ENCODE assay signal across 8 cellular contexts in genomic region chr9:83817356-83818278, GRCh38. TPM values are rescaled to one million over a fixed set of nuclear protein-coding genes. Genes with fewer than 3 reads are reported as not detected.
DNase-seq lines count a peak whose midpoint lies in the region; ATAC-seq and TF ChIP-seq lines count a peak whose summit lies in the region.
"Not testable (repeated sequence)": the region's sequence is repeated elsewhere in the genome, so short reads cannot be mapped to it uniquely, and the experiment has no call there.

Gene GKAP1 (minus strand): TSS chr9:83817769. CDS start chr9:83806517, 11,252 bp downstream.

- not testable (repeated sequence) for H3K36me3 Mint-ChIP-seq in IgD-negative memory B cell; naive thymus-derived CD4-positive, alpha-beta T cell

- peak within 1 kb of the TSS; percentile 50 for H3K4me3 ChIP-seq in fibroblast of mammary gland (ENCODE audit: control insufficient read depth, low read depth, low read length)
- peak within 1 kb of the TSS; percentile 61 for H3K4me3 ChIP-seq in naive thymus-derived CD4-positive, alpha-beta T cell (ENCODE audit: low read length)

- H3K27ac Mint-ChIP-seq in IgD-negative memory B cell = peak within 1 kb of the TSS; percentile 87 to 96 (median 87)
- peak within 1 kb of the TSS; percentile 70 to 95 (median 87) for H3K27ac Mint-ChIP-seq in naive thymus-derived CD4-positive, alpha-beta T cell

- not testable (repeated sequence) for TF ChIP-seq CTCF in fibroblast of mammary gland (conservative IDR thresholded peaks at IDR 0.05; ENCODE audit: control insufficient read depth, insufficient read depth, low read depth, low read length)

- H3K27ac ChIP-seq in naive thymus-derived CD4-positive, alpha-beta T cell (ENCODE audit: low read depth, low read length) = peak within 1 kb of the TSS; percentile 88

- intact Hi-C loops in naive thymus-derived CD4-positive, alpha-beta T cell (cut with micrococcal nuclease) = loop anchor here (1.0 to 10.0 kb wide), 8 partner anchors 104 to 1925 kb away; partner anchors contain the start of genes IDNK (in 2 of the 2), KIF27 (in 2 of the 2), AGTPBP1 (in 1 of the 2) and HNRNPK (in 1 of the 2)

- H3K4me1 Mint-ChIP-seq in IgD-negative memory B cell = peaks cover 3 to 11% (median 7%) of the 10 kb centered on the region in 3 donors
- peaks cover 3 to 21% (median 15%) of the 10 kb centered on the region in 7 donors for H3K4me1 Mint-ChIP-seq in naive thymus-derived CD4-positive, alpha-beta T cell

- H3K4me1 ChIP-seq in naive thymus-derived CD4-positive, alpha-beta T cell (ENCODE audit: control insufficient read depth in 2 of 2, insufficient read depth in 2 of 2, low read length in 2 of 2) = not testable (repeated sequence)

- H3K9me3 Mint-ChIP-seq in IgD-negative memory B cell; naive thymus-derived CD4-positive, alpha-beta T cell: not testable (repeated sequence)

- not testable (repeated sequence) for H3K36me3 ChIP-seq in naive thymus-derived CD4-positive, alpha-beta T cell (ENCODE audit: control insufficient read depth in 2 of 3, insufficient read depth in 3 of 3, low read length in 3 of 3)

- ATAC-seq in GM21576 (IDR thresholded peaks at IDR 0.05; ENCODE audit: unreplicated experiment) = peak; percentile 82
- ATAC-seq in naive thymus-derived CD4-positive, alpha-beta T cell = peak; percentile 93

- POLR2A ChIA-PET in naive thymus-derived CD4-positive, alpha-beta T cell (lab: Charles Lee) = interaction anchor here (0.7 to 1.0 kb wide), 2 partner anchors 109 to 111 kb away, joined by 5 to 6 read pairs; partner anchors contain the start of gene UBQLN1

- H3K27me3 ChIP-seq in naive thymus-derived CD4-positive, alpha-beta T cell (ENCODE audit: control insufficient read depth in 2 of 2, insufficient read depth in 2 of 2, low read length in 2 of 2) = not testable (repeated sequence)

- H3K9me3 ChIP-seq in naive thymus-derived CD4-positive, alpha-beta T cell (ENCODE audit: control insufficient read depth in 2 of 3, low read length in 3 of 3) = not testable (repeated sequence)

- not testable (repeated sequence) for H3K27me3 Mint-ChIP-seq in IgD-negative memory B cell; naive thymus-derived CD4-positive, alpha-beta T cell

- DNase-seq in DMS53 treated with DMSO at 0.1 percent for 48 hours (lab: John Stamatoyannopoulos, UW; ENCODE audit: unreplicated experiment) = peak; percentile 39
- peak; percentile 46 for DNase-seq in RPMI7951 (ENCODE audit: low read depth)
- peak; percentile 73 to 74 for DNase-seq in activated T-helper 1 cell treated with anti-CD3 and anti-CD28 coated beads, Interleukin-2, amount 50 U/mL, for 16 hours (ENCODE audit: low read depth in 1 of 2, low spot score in 1 of 2)
- peak; percentile 48 for DNase-seq in fibroblast of mammary gland (ENCODE audit: low read depth)
- DNase-seq in naive thymus-derived CD4-positive, alpha-beta T cell = peak; percentile 73 to 87 (median 84)
- peak; percentile 59 to 81 for DNase-seq in stimulated activated CD8-positive, alpha-beta memory T cell treated with anti-CD3 and anti-CD28 coated beads, Interleukin-7, amount 100 ng/mL, for 4 hours (ENCODE audit: low read depth in 2 of 2)

- peak within 1 kb of the TSS; percentile 81 to 93 (median 88) for H3K4me3 Mint-ChIP-seq in IgD-negative memory B cell
- peak within 1 kb of the TSS; percentile 74 to 90 (median 86) for H3K4me3 Mint-ChIP-seq in naive thymus-derived CD4-positive, alpha-beta T cell

- CTCF ChIA-PET in naive thymus-derived CD4-positive, alpha-beta T cell (lab: Charles Lee) = not testable (repeated sequence)

RNA-seq across cellular contexts. Expression of gene GKAP1, which starts in this region (rescaled TPM):
- polyA plus RNA-seq in IgD-negative memory B cell = 8.6 TPM
- total RNA-seq in RPMI7951 (2014; rRNA removed; shearing (Covaris generic)) = 0.29 and 0.72 TPM in 2 replicates
- total RNA-seq in naive thymus-derived CD4-positive, alpha-beta T cell = 10 to 100 TPM in 2 of 5 experiments, 1 to 10 TPM in 3; 2.9 to 16.2 (median 8.7) TPM
- polyA plus RNA-seq in naive thymus-derived CD4-positive, alpha-beta T cell = 1 to 10 TPM; 4.5 to 6.0 TPM

Comparison
In these comparisons a context has a peak if more than half of its experiments do, and no peak if none do; other contexts are left out.
1. Peak in every context shown above with its lines: DNase-seq, ATAC-seq, H3K4me3 ChIP-seq and H3K27ac ChIP-seq.
2. Peak in DNase-seq in RPMI7951; RNA of the gene not detected or under 1 TPM.